In genomic region chr7:99579281-99579955, GRCh38 we compare ENCODE assay signal across 9 cellular contexts. TPM values are rescaled to one million over a fixed set of nuclear protein-coding genes. Genes with fewer than 3 reads are reported as not detected.
A peak's percentile ranks its signal among the peaks of the same experiment; 100 is the strongest.
DNase-seq lines count a peak whose midpoint lies in the region; ATAC-seq, FAIRE-seq and TF ChIP-seq lines count a peak whose summit lies in the region.
"Had no signal": no experiment of that assay in that cellular context is flagged by ENCODE, and none has a peak within 500 bp of the region (broad histone marks: within the 10 kb centered on the region; RNA-seq: fewer than 3 reads in every experiment).

No MANE protein-coding gene starts in this region.

- peak overlapping the region; percentile 68 for H3K4me3 ChIP-seq in astrocyte (ENCODE audit: insufficient read depth, low read depth, low read length)
- H3K4me3 ChIP-seq in left lung = peak overlapping the region; percentile 45 to 58

- no peaks in the 10 kb centered on the region for H3K9me3 Mint-ChIP-seq in activated CD4-positive, alpha-beta T cell treated with anti-CD3 and anti-CD28 coated beads, Interleukin-2, amount 10 ng/mL, durations not matched to agents 24 days and 14 days
- no peaks in the 10 kb centered on the region for H3K9me3 Mint-ChIP-seq in astrocyte (ENCODE audit: unreplicated experiment)

- peaks cover 3% of the 10 kb centered on the region for H3K27me3 Mint-ChIP-seq in activated CD4-positive, alpha-beta T cell treated with anti-CD3 and anti-CD28 coated beads, Interleukin-2, amount 10 ng/mL, durations not matched to agents 24 days and 14 days
- peaks cover 6% of the 10 kb centered on the region for H3K27me3 Mint-ChIP-seq in astrocyte (ENCODE audit: low read depth, unreplicated experiment)

- H4K20me1 ChIP-seq in astrocyte (ENCODE audit: insufficient read depth, low read length) = peaks cover 3% of the 10 kb centered on the region

- no peak for FAIRE-seq in astrocyte (lab: Jason Lieb, UNC)

- peak overlapping the region; percentile 68 for H3K9ac ChIP-seq in astrocyte (ENCODE audit: low read length)

- H3K4me1 ChIP-seq in astrocyte (ENCODE audit: insufficient read depth, low read length) = peaks cover 7% of the 10 kb centered on the region
- peaks cover 5 to 15% of the 10 kb centered on the region in 2 donors for H3K4me1 ChIP-seq in left lung

- DNase-seq in activated CD4-positive, alpha-beta T cell treated with anti-CD3 and anti-CD28 coated beads, Interleukin-2, amount 10 ng/mL, durations not matched to agents 24 days and 14 days = peak; percentile 43
- DNase-seq in activated CD4-positive, alpha-beta T cell treated with anti-CD3 and anti-CD28 coated beads for 1 hour = no peak
- DNase-seq in astrocyte (ENCODE audit: low read depth) = no peak
- DNase-seq in left lung = no peak
- peak; percentile 41 for DNase-seq in superior temporal gyrus (ENCODE audit: extremely low spot score)
- no peak for DNase-seq in effector CD4-positive, alpha-beta T cell
- DNase-seq in T1000 (lab: John Stamatoyannopoulos, UW) = no peak
- DNase-seq in NCI-H2081 (lab: John Stamatoyannopoulos, UW) = no peak
- DNase-seq: amniotic stem cell had no signal

- TF ChIP-seq CTCF in astrocyte (IDR thresholded peaks at IDR 0.05; ENCODE audit: insufficient read depth, low read depth, low read length) (no peak), left lung (IDR thresholded peaks at IDR 0.05) (no peak)

- peaks cover 18% of the 10 kb centered on the region for H3K4me1 Mint-ChIP-seq in activated CD4-positive, alpha-beta T cell treated with anti-CD3 and anti-CD28 coated beads, Interleukin-2, amount 10 ng/mL, durations not matched to agents 24 days and 14 days
- H3K4me1 Mint-ChIP-seq in astrocyte (ENCODE audit: low read depth, unreplicated experiment) = peaks cover 5% of the 10 kb centered on the region

- H3K36me3 ChIP-seq in astrocyte (ENCODE audit: insufficient read depth, low read length) (peaks cover 6% of the 10 kb centered on the region), left lung (peaks cover 0 to 6% of the 10 kb centered on the region in 2 donors)

- H3K27me3 ChIP-seq in astrocyte (ENCODE audit: insufficient read depth, low read length) (no peaks in the 10 kb centered on the region), left lung (peaks cover 0 to 13% of the 10 kb centered on the region in 2 donors)

- H3K27ac ChIP-seq in astrocyte (ENCODE audit: low read depth, low read length) = no peak overlapping the region
- H3K27ac ChIP-seq in left lung = no peak overlapping the region

- H3K4me3 Mint-ChIP-seq in activated CD4-positive, alpha-beta T cell treated with anti-CD3 and anti-CD28 coated beads, Interleukin-2, amount 10 ng/mL, durations not matched to agents 24 days and 14 days = peak overlapping the region; percentile 89
- peak overlapping the region; percentile 67 for H3K4me3 Mint-ChIP-seq in astrocyte (ENCODE audit: unreplicated experiment)

- intact Hi-C loops in activated CD4-positive, alpha-beta T cell treated with anti-CD3 and anti-CD28 coated beads, Interleukin-2, amount 10 ng/mL, durations not matched to agents 24 days and 14 days (cut with micrococcal nuclease) = no loop called here
- intact Hi-C loops in left lung (cut with DNase I) = no loop called here

- no peaks in the 10 kb centered on the region for H3K79me2 ChIP-seq in astrocyte (ENCODE audit: insufficient read depth, low read length)

- H2AFZ ChIP-seq in astrocyte (ENCODE audit: low read depth, low read length) = peak overlapping the region; percentile 90

- H3K27ac Mint-ChIP-seq in activated CD4-positive, alpha-beta T cell treated with anti-CD3 and anti-CD28 coated beads, Interleukin-2, amount 10 ng/mL, durations not matched to agents 24 days and 14 days = no peak overlapping the region
- no peak overlapping the region for H3K27ac Mint-ChIP-seq in astrocyte (ENCODE audit: unreplicated experiment)

- no peak for ATAC-seq in left lung

- peak overlapping the region; percentile 92 for H3K4me2 ChIP-seq in astrocyte (ENCODE audit: low read length)

- no peaks in the 10 kb centered on the region for H3K36me3 Mint-ChIP-seq in activated CD4-positive, alpha-beta T cell treated with anti-CD3 and anti-CD28 coated beads, Interleukin-2, amount 10 ng/mL, durations not matched to agents 24 days and 14 days (ENCODE audit: low read depth)
- H3K36me3 Mint-ChIP-seq in astrocyte (ENCODE audit: low read depth, unreplicated experiment) = no peaks in the 10 kb centered on the region

- H3K9me3 ChIP-seq in astrocyte (ENCODE audit: insufficient read depth, low read depth, low read length) (no peaks in the 10 kb centered on the region), left lung (no peaks in the 10 kb centered on the region)

RNA-seq across cellular contexts. Expression of gene TMEM225B, which starts 18.6 kb away (rescaled TPM):
- 0.50 and 0.61 TPM in 2 replicates for total RNA-seq in activated CD4-positive, alpha-beta T cell treated with anti-CD3 and anti-CD28 coated beads, Interleukin-2, amount 10 ng/mL, durations not matched to agents 24 days and 14 days
- total RNA-seq in astrocyte = 0.23 and 0.43 TPM in 2 replicates
- total RNA-seq in left lung = under 1 TPM; 0.60 to 0.93 TPM

RNA-seq across cellular contexts. Expression of gene ZNF655, which starts 21.0 kb away (rescaled TPM):
- total RNA-seq in activated CD4-positive, alpha-beta T cell treated with anti-CD3 and anti-CD28 coated beads, Interleukin-2, amount 10 ng/mL, durations not matched to agents 24 days and 14 days = 76.2 and 76.4 TPM in 2 replicates
- total RNA-seq in astrocyte (54.1 and 59.7 TPM in 2 replicates), left lung (10 to 100 TPM; 56.0 to 67.2 TPM)

RNA-seq across cellular contexts. Expression of gene FAM200A, which starts 27.5 kb away (rescaled TPM):
- total RNA-seq in activated CD4-positive, alpha-beta T cell treated with anti-CD3 and anti-CD28 coated beads, Interleukin-2, amount 10 ng/mL, durations not matched to agents 24 days and 14 days = 4.7 and 5.8 TPM in 2 replicates
- total RNA-seq in astrocyte (4.7 TPM in 2 replicates), left lung (1 to 10 TPM; 4.1 to 6.4 TPM)

RNA-seq across cellular contexts. Expression of gene ZSCAN25, which starts 37.3 kb away (rescaled TPM):
- total RNA-seq in activated CD4-positive, alpha-beta T cell treated with anti-CD3 and anti-CD28 coated beads, Interleukin-2, amount 10 ng/mL, durations not matched to agents 24 days and 14 days = 29.4 and 30.0 TPM in 2 replicates
- total RNA-seq in astrocyte = 13.3 and 14.6 TPM in 2 replicates
- 10 to 100 TPM; 15.3 to 17.5 TPM for total RNA-seq in left lung

Comparison
In these comparisons a context has a peak if more than half of its experiments do, and no peak if none do; other contexts are left out.
1. DNase-seq: peak in activated CD4-positive, alpha-beta T cell treated with anti-CD3 and anti-CD28 coated beads, Interleukin-2, amount 10 ng/mL, durations not matched to agents 24 days and 14 days (single experiment) and superior temporal gyrus (single experiment); none in activated CD4-positive, alpha-beta T cell treated with anti-CD3 and anti-CD28 coated beads for 1 hour (single experiment), astrocyte (single experiment), left lung (0 of 2), effector CD4-positive, alpha-beta T cell (single experiment), T1000 (single experiment) and NCI-H2081 (0 of 2).